30 cellular contexts compared by ENCODE assay signal in genomic region chr1:35408925-35409324, GRCh38.
"Had no signal": no experiment of that assay in that cellular context is flagged by ENCODE, and none has a peak within 500 bp of the region (broad histone marks: within the 10 kb centered on the region; RNA-seq: fewer than 3 reads in every experiment).

No MANE protein-coding gene starts in this region.

- H3K36me3 ChIP-seq: colonic mucosa had no signal

- H3K79me2 ChIP-seq: hepatocyte had no signal

- H3K27ac ChIP-seq: colonic mucosa, coronary artery, dorsolateral prefrontal cortex, epithelial cell of prostate, esophagus muscularis mucosa, esophagus squamous epithelium, foreskin keratinocyte, gastrocnemius medialis, gastroesophageal sphincter, heart left ventricle, heart right ventricle, hepatocyte had no signal

- H3K27ac Mint-ChIP-seq: dendritic cell treated with granulocyte-macrophage colony-stimulating factor and Interleukin-4, amounts not matched to agents 40 ng/mL and 50 ng/mL, for 4 days; endodermal cell had no signal

- H3K4me3 ChIP-seq: colonic mucosa, coronary artery, dorsolateral prefrontal cortex, esophagus muscularis mucosa, esophagus squamous epithelium, gastrocnemius medialis, gastroesophageal sphincter, heart left ventricle, heart right ventricle, hepatocyte had no signal

- H3K27me3 Mint-ChIP-seq: dendritic cell treated with granulocyte-macrophage colony-stimulating factor and Interleukin-4, amounts not matched to agents 40 ng/mL and 50 ng/mL, for 4 days; effector memory CD8-positive, alpha-beta T cell had no signal

- H3K27me3 ChIP-seq: colonic mucosa, dorsolateral prefrontal cortex, esophagus muscularis mucosa, esophagus squamous epithelium, foreskin keratinocyte, gastrocnemius medialis, gastroesophageal sphincter, heart left ventricle, heart right ventricle, hepatocyte had no signal

- H3K9me3 Mint-ChIP-seq: dendritic cell treated with granulocyte-macrophage colony-stimulating factor and Interleukin-4, amounts not matched to agents 40 ng/mL and 50 ng/mL, for 4 days; effector memory CD8-positive, alpha-beta T cell had no signal

- H3K4me2 ChIP-seq: hepatocyte had no signal

- H3K9me3 ChIP-seq: colonic mucosa, esophagus muscularis mucosa, esophagus squamous epithelium, gastrocnemius medialis, gastroesophageal sphincter had no signal

- H3K4me1 ChIP-seq: colonic mucosa, esophagus muscularis mucosa, esophagus squamous epithelium, foreskin keratinocyte, gastrocnemius medialis, gastroesophageal sphincter, heart left ventricle, heart right ventricle had no signal

- H2AFZ ChIP-seq: hepatocyte had no signal

- DNase-seq: colonic mucosa; cortex of kidney; dermis blood vessel endothelial cell; dorsolateral prefrontal cortex; effector CD4-positive, alpha-beta T cell; effector CD8-positive, alpha-beta T cell; effector memory CD4-positive, alpha-beta T cell; effector memory CD8-positive, alpha-beta T cell; endodermal cell; erythroblast; esophagus squamous epithelium; foreskin fibroblast; foreskin keratinocyte; foreskin melanocyte; gastrocnemius medialis; glutamatergic neuron; head of caudate nucleus; heart left ventricle; heart right ventricle; hippocampal formation had no signal

- FAIRE-seq: endometrium, endothelial cell of umbilical vein, frontal cortex had no signal

- ATAC-seq: effector memory CD8-positive, alpha-beta T cell; esophagus mucosa; foreskin keratinocyte; gastrocnemius medialis; gastroesophageal sphincter; heart left ventricle; heart right ventricle had no signal

- H3K4me3 Mint-ChIP-seq: dendritic cell treated with granulocyte-macrophage colony-stimulating factor and Interleukin-4, amounts not matched to agents 40 ng/mL and 50 ng/mL, for 4 days; effector memory CD8-positive, alpha-beta T cell; endodermal cell had no signal
